Comparison of ENCODE assay signal across 8 cellular contexts in genomic region chr11:103108933-103109817, GRCh38. TPM values are rescaled to one million over a fixed set of nuclear protein-coding genes. Genes with fewer than 3 reads are reported as not detected.
DNase-seq lines count a peak whose midpoint lies in the region; ATAC-seq and TF ChIP-seq lines count a peak whose summit lies in the region.

TSS of gene DYNC2H1 (plus strand) at chr11:103109426. CDS start at chr11:103109575, 149 bp downstream.

- no peak for TF ChIP-seq POLR2A in spleen (IDR thresholded peaks at IDR 0.05)

- WGBS in mammary epithelial cell (ENCODE audit: low coverage, missing lambda C conversion rate) = 2% methylated on average over 18 of the region's 53 CpGs
- 1 to 2% (median 1%) methylated on average over 52 to 53 of the region's 53 CpGs for WGBS in spleen, 5 donors

- no TSS peak for BruUV-seq in A673 (replicated peaks; lab: Mats Ljungman, UMichigan)
- BruUV-seq in mammary epithelial cell (replicated peaks; lab: Mats Ljungman, UMichigan) = TSS peak; percentile 32

- peak within 1 kb of the TSS; percentile 55 for H3K27ac ChIP-seq in A673 (ENCODE audit: low read depth, low read length, poor library complexity, severe bottlenecking)
- peak within 1 kb of the TSS; percentile 78 for H3K27ac ChIP-seq in VCaP
- H3K27ac ChIP-seq in mammary epithelial cell (ENCODE audit: insufficient read depth, low read depth, low read length) = peak within 1 kb of the TSS; percentile 96
- H3K27ac ChIP-seq in spleen = peak within 1 kb of the TSS; percentile 24 to 77 (median 64)

- TF ChIP-seq CTCF in A673 (conservative IDR thresholded peaks at IDR 0.05; ENCODE audit: low read depth, low read length) (peak; percentile 67), VCaP (conservative IDR thresholded peaks at IDR 0.05) (peak; percentile 81), mammary epithelial cell (conservative IDR thresholded peaks at IDR 0.05 in 1 of 2, IDR thresholded peaks at IDR 0.05 in 1 of 2; ENCODE audit: extremely low read depth in 1 of 2, insufficient read depth in 1 of 2, low read depth in 1 of 2, low read length in 2 of 2) (peak; percentile 27 to 62), spleen (IDR thresholded peaks at IDR 0.05 in 8 of 11, conservative IDR thresholded peaks at IDR 0.05 in 3 of 11) (peak in 8 of 11 experiments; percentile 20 to 55 (median 46))

- peaks cover 43% of the 10 kb centered on the region for H3K79me2 ChIP-seq in mammary epithelial cell (ENCODE audit: insufficient read depth, low read length)

- POLR2A ChIA-PET in A673 (lab: Charles Lee; ENCODE audit: low non-redundant PET) = interaction anchor here (0.6 kb wide), 2 partner anchors 819 to 1281 kb away, joined by 3 to 4 read pairs; no protein-coding TSS in a partner anchor

- intact Hi-C loops in A673 (cut with micrococcal nuclease; ENCODE audit: unreplicated experiment) = no loop called here
- intact Hi-C loops in mammary epithelial cell (cut with micrococcal nuclease) = loop anchor here (1.0 kb wide), 1 partner anchor 17 kb away; the partner anchor contains the start of gene DCUN1D5
- intact Hi-C loops in spleen (cut with DNase I; ENCODE audit: low total_unique reads) = no loop called here

- no peaks in the 10 kb centered on the region for H3K9me3 ChIP-seq in A673 (ENCODE audit: low read depth, low read length, poor library complexity, severe bottlenecking)
- H3K9me3 ChIP-seq in mammary epithelial cell (replicated peaks; ENCODE audit: insufficient read depth, low read length) = no peaks in the 10 kb centered on the region
- H3K9me3 ChIP-seq in spleen = no peaks in the 10 kb centered on the region

- no peaks in the 10 kb centered on the region for H4K20me1 ChIP-seq in mammary epithelial cell (ENCODE audit: insufficient read depth, low read length)

- H3K36me3 ChIP-seq in A673 (ENCODE audit: insufficient read depth, low read length, poor library complexity, severe bottlenecking) (peaks cover under 1% of the 10 kb centered on the region), mammary epithelial cell (ENCODE audit: insufficient read depth, low read length) (peaks cover 9% of the 10 kb centered on the region), spleen (no peaks in the 10 kb centered on the region)

- in situ Hi-C loops in mammary epithelial cell (cut with MboI; ENCODE audit: low sequenced_read_pairs in 2 of 2) = no loop called here

- CTCF ChIA-PET in A673 (lab: Charles Lee) (interaction anchor here (1.0 to 1.4 kb wide), 2 partner anchors 17 to 194 kb away, joined by 3 to 7 read pairs; partner anchors contain the start of gene DCUN1D5), mammary epithelial cell (lab: Charles Lee; ENCODE audit: low non-redundant PET) (interaction anchor here (0.6 to 1.2 kb wide), 4 partner anchors 17 to 195 kb away, joined by 6 to 8 read pairs (median 8); partner anchors contain the start of gene DCUN1D5)

- peaks cover 12% of the 10 kb centered on the region for H3K4me1 ChIP-seq in A673 (ENCODE audit: insufficient read depth, low read length, poor library complexity, severe bottlenecking)
- H3K4me1 ChIP-seq in mammary epithelial cell (ENCODE audit: insufficient read depth, low read length) = peaks cover 17% of the 10 kb centered on the region
- peaks cover 3 to 24% (median 15%) of the 10 kb centered on the region in 6 donors for H3K4me1 ChIP-seq in spleen

- ATAC-seq in GM18520 (IDR thresholded peaks at IDR 0.05; ENCODE audit: unreplicated experiment) = peak; percentile 100
- ATAC-seq in HG03095 (IDR thresholded peaks at IDR 0.05; ENCODE audit: unreplicated experiment) = peak; percentile 100

- dilution Hi-C loops in mammary epithelial cell (cut with HindIII; ENCODE audit: low sequenced_read_pairs) = no loop called here

- H3K4me3 ChIP-seq in A673 (ENCODE audit: low read depth, low read length, poor library complexity, severe bottlenecking) = peak within 1 kb of the TSS; percentile 64
- peak within 1 kb of the TSS; percentile 84 to 98 (median 85) for H3K4me3 ChIP-seq in mammary epithelial cell (replicated peaks in 1 of 3; ENCODE audit: insufficient read depth in 1 of 3, low read depth in 2 of 3, low read length in 3 of 3)
- peak within 1 kb of the TSS; percentile 58 to 85 (median 64) for H3K4me3 ChIP-seq in spleen

- peak within 1 kb of the TSS; percentile 91 for H3K4me2 ChIP-seq in mammary epithelial cell (ENCODE audit: insufficient read depth, low read depth, low read length)

- H3K9ac ChIP-seq in mammary epithelial cell (ENCODE audit: insufficient read depth, low read length) = peak within 1 kb of the TSS; percentile 99

- peak within 1 kb of the TSS; percentile 99 for H2AFZ ChIP-seq in mammary epithelial cell (ENCODE audit: low read depth, low read length)

- DNase-seq in A673 (ENCODE audit: low spot score) (peak; percentile 99), NCI-H2171 treated with DMSO at 0.1 percent for 48 hours (lab: John Stamatoyannopoulos, UW) (peak; percentile 72), mammary epithelial cell (peak; percentile 94), inferior parietal cortex (ENCODE audit: extremely low spot score) (peak; percentile 84), spleen (peak; percentile 97)

- H3K27me3 ChIP-seq in A673 (replicated peaks; ENCODE audit: insufficient read depth, low read depth, low read length, poor library complexity) (no peaks in the 10 kb centered on the region), mammary epithelial cell (ENCODE audit: insufficient read depth, low read length) (no peaks in the 10 kb centered on the region), spleen (replicated peaks in 1 of 7) (peaks cover 0 to 4% (median 0%) of the 10 kb centered on the region in 7 donors)

RNA-seq across cellular contexts. Expression of gene DYNC2H1, which starts in this region (rescaled TPM):
- 42.6 and 44.0 TPM in 2 replicates for total RNA-seq in A673 (2021)
- total RNA-seq in mammary epithelial cell = 10 to 100 TPM; 32.5 to 38.3 TPM
- polyA plus RNA-seq in mammary epithelial cell = 12.9 TPM
- polyA minus RNA-seq in mammary epithelial cell = 17.5 TPM
- 10 to 100 TPM in 6 of 7 donors, 1 to 10 TPM in 1; 9.7 to 18.3 (median 10.9) TPM for total RNA-seq in spleen
- 1 to 10 TPM; 3.1 to 3.7 (median 3.3) TPM for polyA plus RNA-seq in spleen

Comparison
In these comparisons a context has a peak if more than half of its experiments do, and no peak if none do; other contexts are left out.
1. Peak in every context shown above with its lines: DNase-seq, ATAC-seq, H3K4me3 ChIP-seq and H3K27ac ChIP-seq.